8 cellular contexts compared by ENCODE assay signal in the genomic region with DNA sequence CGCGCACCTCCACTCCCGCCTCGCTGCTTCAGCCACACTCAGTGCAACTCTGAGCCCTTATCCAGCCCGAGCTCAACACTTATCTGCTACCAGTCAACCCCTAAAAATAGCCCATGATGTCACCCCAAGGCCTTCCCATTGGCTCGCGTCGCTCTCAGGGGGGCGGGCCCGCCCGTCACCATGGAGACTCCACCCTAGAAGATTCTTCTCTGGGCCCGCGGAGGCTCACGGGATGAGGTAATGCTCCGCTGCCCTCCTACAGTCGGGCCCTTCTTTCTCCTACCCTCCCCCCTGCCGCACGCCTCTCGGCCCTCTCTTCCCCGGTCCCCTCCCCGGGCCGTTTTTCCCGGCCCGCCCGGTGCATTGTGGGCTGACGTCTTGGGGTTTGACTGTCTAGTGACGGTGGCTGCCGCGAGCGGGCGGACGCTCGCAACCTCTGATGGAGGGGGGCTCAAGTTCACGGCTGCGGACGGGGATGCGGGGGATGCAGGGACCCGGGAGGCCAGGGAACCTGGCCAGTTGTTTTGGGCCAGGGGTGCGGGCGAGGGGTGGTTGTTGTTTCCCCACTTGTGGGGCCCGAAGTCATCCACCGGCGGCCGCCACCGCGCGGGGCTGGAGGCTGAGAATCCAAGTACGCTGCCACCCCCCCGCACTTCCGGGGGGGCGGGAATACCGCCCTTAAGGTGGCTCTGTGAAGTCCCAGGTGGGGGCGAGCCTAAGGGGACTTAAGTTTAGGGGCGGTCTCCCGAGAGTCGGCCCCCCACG. TPM values are rescaled to one million over a fixed set of nuclear protein-coding genes. Genes with fewer than 3 reads are reported as not detected.
DNase-seq lines count a peak whose midpoint lies in the region; ATAC-seq and TF ChIP-seq lines count a peak whose summit lies in the region.

Gene JUN (minus strand): TSS at position 55 of the 765 bp plus-strand sequence. CDS start 977 bp downstream, outside the sequence.

- H3K27ac ChIP-seq in C4-2B (peak within 1 kb of the TSS; percentile 94), left lung (peak within 1 kb of the TSS; percentile 97 to 100)

- TF ChIP-seq CTCF in C4-2B (conservative IDR thresholded peaks at IDR 0.05): no peak
- no peak for TF ChIP-seq CTCF in left lung (IDR thresholded peaks at IDR 0.05)

- ATAC-seq in GM19397 (IDR thresholded peaks at IDR 0.05; ENCODE audit: unreplicated experiment): peak; percentile 74
- peak; percentile 73 for ATAC-seq in HG03571 (IDR thresholded peaks at IDR 0.05; ENCODE audit: unreplicated experiment)
- ATAC-seq in left lung: peak; percentile 82

- peaks cover 0 to 10% of the 10 kb centered on the region in 2 donors for H3K36me3 ChIP-seq in left lung

- intact Hi-C loops in left lung (cut with DNase I): loop anchor here in 1 of 2 donors (2.0 to 10.0 kb wide), 3 partner anchors 31 to 513 kb away; partner anchors contain the start of gene FGGY

- H3K4me1 ChIP-seq in left lung: peaks cover 20 to 39% of the 10 kb centered on the region in 2 donors

- H3K9me3 ChIP-seq in left lung: no peaks in the 10 kb centered on the region

- peak; percentile 100 for DNase-seq in NCI-H82 (lab: John Stamatoyannopoulos, UW)
- DNase-seq in activated CD4-positive, alpha-beta T cell treated with anti-CD3 and anti-CD28 coated beads, Interleukin-2, amount 50 U/mL, for 48 hours: peak; percentile 96 to 98
- peak; percentile 100 for DNase-seq in dermis blood vessel endothelial cell
- DNase-seq in left lung: peak; percentile 99 to 100
- peak; percentile 93 to 95 for DNase-seq in stimulated activated CD4-positive, alpha-beta T cell treated with anti-CD3 and anti-CD28 coated beads, Interleukin-2, amount 100 ng/mL, for 48 hours

- peaks cover 0 to 57% of the 10 kb centered on the region in 2 donors for H3K27me3 ChIP-seq in left lung

- peak within 1 kb of the TSS; percentile 78 to 80 for H3K4me3 ChIP-seq in left lung

RNA-seq across cellular contexts. Expression of gene JUN, which starts in this region (rescaled TPM):
- 73.5 and 159 TPM in 2 replicates for total RNA-seq in dermis blood vessel endothelial cell
- 100 to 1,000 TPM; 102 to 135 TPM for total RNA-seq in left lung

Comparison
In these comparisons a context has a peak if more than half of its experiments do, and no peak if none do; other contexts are left out.
1. Peak in every context shown above with its lines: DNase-seq, ATAC-seq, H3K4me3 ChIP-seq and H3K27ac ChIP-seq.